Comparison of ENCODE assay signal across 26 cellular contexts in genomic region chr16:54808890-54809289, GRCh38.
"Had no signal": no experiment of that assay in that cellular context is flagged by ENCODE, and none has a peak within 500 bp of the region (broad histone marks: within the 10 kb centered on the region; RNA-seq: fewer than 3 reads in every experiment).

No MANE protein-coding gene starts in this region.

- FAIRE-seq: keratinocyte, small intestine, urothelium cell line had no signal

- ATAC-seq: mucosa of descending colon; naive thymus-derived CD4-positive, alpha-beta T cell; natural killer cell treated with Interleukin-12 subunit alpha and Interleukin-12 subunit beta and Interleukin-15 and Interleukin-18, amount 100 ng/mL, for 72 hours; stimulated activated effector memory CD8-positive, alpha-beta T cell treated with anti-CD3 and anti-CD28 coated beads, Interleukin-12 subunit alpha, Interleukin-12 subunit beta, amount 100 ng/mL, for 72 hours; upper lobe of right lung had no signal

- H3K4me1 ChIP-seq: left ventricle myocardium inferior, prostate gland, sigmoid colon, spleen, thyroid gland, upper lobe of right lung had no signal

- H3K9me3 ChIP-seq: left ventricle myocardium inferior, mucosa of descending colon, ovary, prostate gland, sigmoid colon, spleen, thyroid gland, upper lobe of right lung had no signal

- H3K27ac ChIP-seq: left ventricle myocardium inferior, ovary, prostate gland, sigmoid colon, spleen, thyroid gland, upper lobe of right lung had no signal

- H3K36me3 ChIP-seq: left ventricle myocardium inferior, ovary, prostate gland, sigmoid colon, spleen, thyroid gland, upper lobe of right lung had no signal

- DNase-seq: hippocampal formation; kidney glomerular epithelial cell; left cardiac atrium; left ventricle myocardium inferior; midbrain; mucosa of descending colon; naive thymus-derived CD4-positive, alpha-beta T cell; ovary; posterior cingulate gyrus; retina; right cardiac atrium; sigmoid colon; small intestine; spleen; stimulated activated CD4-positive, alpha-beta T cell treated with anti-CD3 and anti-CD28 coated beads, Interleukin-4, amount 100 ng/mL, for 24 hours; stimulated activated naive CD4-positive, alpha-beta T cell; substantia nigra; thyroid gland; trophoblast cell; upper lobe of right lung had no signal

- H3K27me3 ChIP-seq: ovary, spleen, thyroid gland, upper lobe of right lung had no signal

- H3K4me3 ChIP-seq: left ventricle myocardium inferior, lung, mucosa of descending colon, ovary, prostate gland, sigmoid colon, spleen, thyroid gland, upper lobe of right lung had no signal
